In the genomic region with DNA sequence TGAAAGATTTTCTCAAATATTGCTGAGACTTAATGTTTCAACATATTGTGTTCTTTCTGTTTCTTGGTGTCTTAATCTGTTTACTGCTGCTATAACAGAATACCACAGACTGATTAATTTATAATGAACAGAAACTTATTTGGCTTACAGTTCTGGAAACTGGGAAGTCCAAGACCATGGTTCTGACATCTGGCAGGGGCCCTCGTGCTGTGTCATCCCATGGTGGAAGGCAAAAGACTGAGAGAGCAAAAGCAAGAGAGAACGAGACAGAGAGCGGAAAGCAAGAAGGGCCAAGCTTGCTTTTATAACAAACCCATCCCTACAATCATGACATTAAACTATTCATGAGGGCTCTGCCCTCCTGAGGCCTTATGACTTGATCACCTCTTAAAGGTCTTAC, we compare ENCODE assay signal across 23 cellular contexts.
A peak's percentile ranks its signal among the peaks of the same experiment; 100 is the strongest.
DNase-seq lines count a peak whose midpoint lies in the region; ATAC-seq and TF ChIP-seq lines count a peak whose summit lies in the region.
"Had no signal": no experiment of that assay in that cellular context is flagged by ENCODE, and none has a peak within 500 bp of the region (broad histone marks: within the 10 kb centered on the region; RNA-seq: fewer than 3 reads in every experiment).

No MANE protein-coding gene starts in this region.

- peak overlapping the region; percentile 91 for H2BK5ac ChIP-seq in mesenchymal stem cell (ENCODE audit: low read depth, low read length, poor library complexity, severe bottlenecking)

- H3K27me3 ChIP-seq in SJSA1 (replicated peaks) (no peaks in the 10 kb centered on the region), mesenchymal stem cell (ENCODE audit: control insufficient read depth in 1 of 2, insufficient read depth in 1 of 2, low read length in 2 of 2) (no peaks in the 10 kb centered on the region), upper lobe of right lung (no peaks in the 10 kb centered on the region)
- H3K27me3 ChIP-seq: BLaER1 had no signal

- no peak overlapping the region for H3K4me3 ChIP-seq in SJSA1
- H3K4me3 ChIP-seq in mesenchymal stem cell (ENCODE audit: insufficient read depth in 1 of 2, low read depth in 1 of 2, low read length in 2 of 2) = no peak overlapping the region
- H3K4me3 ChIP-seq in upper lobe of right lung = no peak overlapping the region
- H3K4me3 ChIP-seq: BLaER1, K562 had no signal

- H3K23ac ChIP-seq in mesenchymal stem cell (ENCODE audit: low read length in 2 of 2) = no peak overlapping the region

- peak overlapping the region; percentile 0 to 26 for H3K4ac ChIP-seq in mesenchymal stem cell (ENCODE audit: low read depth in 1 of 2, low read length in 2 of 2)

- H3K9me3 ChIP-seq in SJSA1 (replicated peaks) (0 out of 2 replicates have a peak, but pooled peaks cover 2% of the 10 kb centered on the region), mesenchymal stem cell (ENCODE audit: control insufficient read depth, low read length) (no peaks in the 10 kb centered on the region), upper lobe of right lung (no peaks in the 10 kb centered on the region)
- H3K9me3 ChIP-seq: SK-N-SH had no signal

- no peak overlapping the region for H3K14ac ChIP-seq in mesenchymal stem cell (ENCODE audit: low read length in 2 of 2)

- intact Hi-C loops in upper lobe of right lung (cut with DNase I) = no loop called here

- ATAC-seq in upper lobe of right lung = no peak
- ATAC-seq in HG03521 (IDR thresholded peaks at IDR 0.05; ENCODE audit: unreplicated experiment) = no peak
- ATAC-seq: K562 had no signal

- H3K9ac ChIP-seq in mesenchymal stem cell (ENCODE audit: low read length) = no peak overlapping the region
- H3K9ac ChIP-seq: BLaER1, SK-N-SH had no signal

- H3K27ac ChIP-seq in SJSA1 = peak overlapping the region; percentile 98; the same call in 1 of the 2 replicates
- H3K27ac ChIP-seq in mesenchymal stem cell (ENCODE audit: low read length, poor library complexity, severe bottlenecking) = peak overlapping the region; percentile 90
- peak overlapping the region; percentile 56 for H3K27ac ChIP-seq in upper lobe of right lung
- H3K27ac ChIP-seq: BLaER1, RWPE1 had no signal

- H4K8ac ChIP-seq in mesenchymal stem cell (ENCODE audit: low read length) = no peak overlapping the region

- no peak overlapping the region for H2BK15ac ChIP-seq in mesenchymal stem cell (ENCODE audit: low read depth, poor library complexity, severe bottlenecking)

- peak overlapping the region; percentile 30 to 79 for H3K18ac ChIP-seq in mesenchymal stem cell (ENCODE audit: low read depth in 1 of 2, low read length in 2 of 2)

- 90% methylated on average over 3 of the region's 3 CpGs for WGBS in mesenchymal stem cell

- no peak overlapping the region for H2AFZ ChIP-seq in mesenchymal stem cell (ENCODE audit: low read depth, low read length)

- peaks cover 10% of the 10 kb centered on the region for H3K79me1 ChIP-seq in mesenchymal stem cell (replicated peaks; ENCODE audit: low read length, poor library complexity, severe bottlenecking)

- TF ChIP-seq CTCF in upper lobe of right lung (IDR thresholded peaks at IDR 0.05) = no peak

- H2BK120ac ChIP-seq in mesenchymal stem cell (ENCODE audit: low read depth, low read length) = no peak overlapping the region

- H3K4me1 ChIP-seq in SJSA1 (replicated peaks) (peaks cover 74% of the 10 kb centered on the region), mesenchymal stem cell (ENCODE audit: control insufficient read depth, insufficient read depth, low read depth, low read length) (peaks cover 40% of the 10 kb centered on the region), upper lobe of right lung (peaks cover 21% of the 10 kb centered on the region)

- H2AK5ac ChIP-seq in mesenchymal stem cell (ENCODE audit: low read length, severe bottlenecking) = peak overlapping the region; percentile 59

- H2BK12ac ChIP-seq in mesenchymal stem cell (ENCODE audit: low read length in 2 of 2) = no peak overlapping the region

- H3K36me3 ChIP-seq in SJSA1 = no peaks in the 10 kb centered on the region
- H3K36me3 ChIP-seq in mesenchymal stem cell (ENCODE audit: control insufficient read depth in 1 of 2, insufficient read depth in 2 of 2, low read depth in 1 of 2, low read length in 2 of 2) = no peaks in the 10 kb centered on the region
- H3K36me3 ChIP-seq in upper lobe of right lung = no peaks in the 10 kb centered on the region
- H3K36me3 ChIP-seq: BLaER1 had no signal

- DNase-seq in SJSA1 (ENCODE audit: low read depth in 1 of 2, low spot score in 2 of 2) (no peak), fibroblast of gingiva (ENCODE audit: low read depth) (peak; percentile 29), mesenchymal stem cell (no peak), upper lobe of right lung (no peak), midbrain (lab: John Stamatoyannopoulos, UW) (no peak), NCI-H1694 treated with DMSO at 0.1 percent for 48 hours (lab: John Stamatoyannopoulos, UW) (no peak)
- DNase-seq in activated T-cell treated with anti-CD3 and anti-CD28 coated beads, Interleukin-2, amount 50 U/mL, for 1 hour = no peak
- DNase-seq: CD4-positive, alpha-beta memory T cell; DND-41; MM.1S; NCI-H1048; NCI-H1436; NCI-H1930; NCI-H226; NCI-H510A treated with DMSO at 0.1 percent for 48 hours; NCI-H774; NK-92 treated with Interleukin-12 subunit alpha and Interleukin-12 subunit beta, amount 100 ng/mL, for 24 hours; SHP77 treated with DMSO at 0.1 percent for 48 hours; SK-N-SH had no signal

- H3K4me2 ChIP-seq in mesenchymal stem cell (ENCODE audit: low read length, poor library complexity, severe bottlenecking) = no peak overlapping the region
- H3K4me2 ChIP-seq: BLaER1, SK-N-SH had no signal

- H4K91ac ChIP-seq in mesenchymal stem cell (ENCODE audit: low read length) = no peak overlapping the region
